1 cellular context compared by ENCODE assay signal in the genomic region with DNA sequence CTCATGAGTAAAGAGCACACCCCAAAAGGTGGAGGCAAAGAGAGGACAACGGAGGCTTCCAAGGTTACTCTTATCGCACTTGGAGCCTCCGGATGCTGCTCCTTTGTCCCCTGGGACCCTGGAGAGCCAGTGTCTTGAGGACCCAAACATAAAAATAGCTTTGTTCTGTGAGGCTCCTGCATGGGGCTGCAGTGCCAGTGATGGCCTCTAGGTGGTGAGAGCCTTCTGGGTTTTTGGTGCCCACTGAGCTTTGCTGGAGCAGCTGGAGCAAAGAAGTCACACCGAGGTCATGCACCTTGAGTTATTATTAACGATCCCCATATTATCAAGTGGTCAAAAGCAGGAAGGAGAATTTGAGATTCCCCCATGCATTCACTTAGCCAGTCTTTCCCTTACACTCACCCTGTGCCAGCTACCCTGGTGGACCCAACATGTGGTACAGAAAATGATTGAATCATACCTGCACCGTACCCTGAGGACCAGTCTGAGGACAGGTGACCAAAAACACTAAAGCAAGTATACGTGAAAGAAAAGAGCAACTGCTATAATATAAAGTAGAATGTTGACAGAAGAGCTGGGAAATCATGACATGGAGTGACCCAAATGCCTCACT.
TF ChIP-seq lines count a peak whose summit lies in the region.

No MANE protein-coding gene starts in this region.

TF ChIP-seq in WTC11, 78 proteins besides CTCF, POLR2A, EP300 and RAD21 (continued from another document):
- TF ChIP-seq, protein P1, sequence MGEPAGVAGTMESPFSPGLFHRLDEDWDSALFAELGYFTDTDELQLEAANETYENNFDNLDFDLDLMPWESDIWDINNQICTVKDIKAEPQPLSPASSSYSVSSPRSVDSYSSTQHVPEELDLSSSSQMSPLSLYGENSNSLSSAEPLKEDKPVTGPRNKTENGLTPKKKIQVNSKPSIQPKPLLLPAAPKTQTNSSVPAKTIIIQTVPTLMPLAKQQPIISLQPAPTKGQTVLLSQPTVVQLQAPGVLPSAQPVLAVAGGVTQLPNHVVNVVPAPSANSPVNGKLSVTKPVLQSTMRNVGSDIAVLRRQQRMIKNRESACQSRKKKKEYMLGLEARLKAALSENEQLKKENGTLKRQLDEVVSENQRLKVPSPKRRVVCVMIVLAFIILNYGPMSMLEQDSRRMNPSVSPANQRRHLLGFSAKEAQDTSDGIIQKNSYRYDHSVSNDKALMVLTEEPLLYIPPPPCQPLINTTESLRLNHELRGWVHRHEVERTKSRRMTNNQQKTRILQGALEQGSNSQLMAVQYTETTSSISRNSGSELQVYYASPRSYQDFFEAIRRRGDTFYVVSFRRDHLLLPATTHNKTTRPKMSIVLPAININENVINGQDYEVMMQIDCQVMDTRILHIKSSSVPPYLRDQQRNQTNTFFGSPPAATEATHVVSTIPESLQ (CRISPR knock-in tag; IDR thresholded peaks at IDR 0.05): no peak
- TF ChIP-seq TEAD1 (CRISPR knock-in tag; IDR thresholded peaks at IDR 0.05): no peak
- TF ChIP-seq MYBL2 (CRISPR knock-in tag; IDR thresholded peaks at IDR 0.05): no peak
- TF ChIP-seq KAT7 (CRISPR knock-in tag; IDR thresholded peaks at IDR 0.05; ENCODE audit: borderline replicate concordance): no peak
